Comparison of ENCODE assay signal across 23 cellular contexts in genomic region chr11:124943242-124943641, GRCh38. TPM values are rescaled to one million over a fixed set of nuclear protein-coding genes. Genes with fewer than 3 reads are reported as not detected.
DNase-seq lines count a peak whose midpoint lies in the region; ATAC-seq and TF ChIP-seq lines count a peak whose summit lies in the region.
"Had no signal": no experiment of that assay in that cellular context is flagged by ENCODE, and none has a peak within 500 bp of the region (broad histone marks: within the 10 kb centered on the region; RNA-seq: fewer than 3 reads in every experiment).

No MANE protein-coding gene starts in this region.

- H3K9me3 ChIP-seq in vagina = no peaks in the 10 kb centered on the region
- H3K9me3 ChIP-seq: Peyer's patch, SJSA1 had no signal

- H3K27ac ChIP-seq in angular gyrus (ENCODE audit: low read depth, low read length) (peak overlapping the region; percentile 99), coronary artery (no peak overlapping the region), vagina (no peak overlapping the region)
- H3K27ac ChIP-seq: parathyroid adenoma, Peyer's patch, SJSA1, skin epidermis had no signal

- H3K36me3 Mint-ChIP-seq in activated T-cell treated with anti-CD3 and anti-CD28 coated beads, Interleukin-2, amount 50 U/mL, for 4 hours (ENCODE audit: insufficient read depth) = peaks cover under 1% of the 10 kb centered on the region

- ATAC-seq in HG02678 (IDR thresholded peaks at IDR 0.05; ENCODE audit: unreplicated experiment) = no peak
- no peak for ATAC-seq in activated T-cell treated with anti-CD3 and anti-CD28 coated beads, Interleukin-2, amount 50 U/mL, for 4 hours
- ATAC-seq: gastroesophageal sphincter, left lobe of liver had no signal

- H3K4me1 Mint-ChIP-seq in activated T-cell treated with anti-CD3 and anti-CD28 coated beads, Interleukin-2, amount 50 U/mL, for 4 hours (ENCODE audit: low read depth) = peaks cover 10% of the 10 kb centered on the region

- peaks cover 1% of the 10 kb centered on the region for H3K9me3 Mint-ChIP-seq in activated T-cell treated with anti-CD3 and anti-CD28 coated beads, Interleukin-2, amount 50 U/mL, for 4 hours

- no peak for TF ChIP-seq POLR2A in vagina (IDR thresholded peaks at IDR 0.05)

- H3K4me3 ChIP-seq in fibroblast of villous mesenchyme (ENCODE audit: low read depth, low read length) (no peak overlapping the region), coronary artery (no peak overlapping the region), vagina (no peak overlapping the region)
- H3K4me3 ChIP-seq: gastroesophageal sphincter, Peyer's patch, SJSA1, skin epidermis had no signal

- H3K4me3 Mint-ChIP-seq in activated T-cell treated with anti-CD3 and anti-CD28 coated beads, Interleukin-2, amount 50 U/mL, for 4 hours = no peak overlapping the region
- H3K4me3 Mint-ChIP-seq: T-helper 2 cell treated with Interferon-gamma antibody and Interleukin-4, amounts not matched to agents 5 μg/mL and 100 μg/mL, for 36 hours had no signal

- TF ChIP-seq CTCF in fibroblast of villous mesenchyme (IDR thresholded peaks at IDR 0.05; ENCODE audit: insufficient read depth, low read depth, low read length) = peak; percentile 1
- TF ChIP-seq CTCF in coronary artery (IDR thresholded peaks at IDR 0.05) = no peak
- no peak for TF ChIP-seq CTCF in vagina (IDR thresholded peaks at IDR 0.05)

- H3K4me1 ChIP-seq in vagina = no peaks in the 10 kb centered on the region
- H3K4me1 ChIP-seq: gastroesophageal sphincter, parathyroid adenoma, Peyer's patch, SJSA1 had no signal

- DNase-seq in Ammon's horn (ENCODE audit: low spot score) = peak; percentile 93
- DNase-seq in fibroblast of villous mesenchyme (ENCODE audit: low read depth) = no peak
- peak in 52 of 56 donors; percentile 23 to 86 (median 66) for DNase-seq in nucleus accumbens (lab: John Stamatoyannopoulos, UW)
- DNase-seq in coronary artery (ENCODE audit: low spot score) = no peak
- no peak for DNase-seq in activated T-cell treated with anti-CD3 and anti-CD28 coated beads, Interleukin-2, amount 50 U/mL, for 4 hours
- DNase-seq in vagina (ENCODE audit: extremely low spot score in 2 of 2) = no peak
- DNase-seq: activated CD4-positive, alpha-beta T cell treated with anti-CD3 and anti-CD28 coated beads, Interleukin-2, amount 50 U/mL, for 4 hours; DMS153; NCI-H1694 treated with DMSO at 0.1 percent for 48 hours; NCI-H226; Peyer's patch; stimulated activated CD4-positive, alpha-beta T cell treated with anti-CD3 and anti-CD28 coated beads, Interleukin-4, amount 100 ng/mL, for 1 hour had no signal

- H3K27me3 ChIP-seq in vagina = no peaks in the 10 kb centered on the region
- H3K27me3 ChIP-seq: Peyer's patch, SJSA1 had no signal

- intact Hi-C loops in vagina (cut with DNase I) = no loop called here

- H3K36me3 ChIP-seq in vagina = no peaks in the 10 kb centered on the region
- H3K36me3 ChIP-seq: gastroesophageal sphincter, Peyer's patch, SJSA1 had no signal

- no peaks in the 10 kb centered on the region for H3K27me3 Mint-ChIP-seq in activated T-cell treated with anti-CD3 and anti-CD28 coated beads, Interleukin-2, amount 50 U/mL, for 4 hours (ENCODE audit: low read depth)

RNA-seq across cellular contexts. Expression of gene HEPACAM, which starts 7.4 kb away (rescaled TPM):
- total RNA-seq in fibroblast of villous mesenchyme = under 0.01 and 0.86 TPM in 2 replicates
- not detected for total RNA-seq in activated T-cell treated with anti-CD3 and anti-CD28 coated beads, Interleukin-2, amount 50 U/mL, for 4 hours
- 3.4 TPM for total RNA-seq in vagina
- total RNA-seq: MCF 10A, SJSA1 had no signal

RNA-seq across cellular contexts. Expression of gene CCDC15, which starts 10.8 kb away (rescaled TPM):
- 2.6 and 3.5 TPM in 2 replicates for total RNA-seq in fibroblast of villous mesenchyme
- total RNA-seq in activated T-cell treated with anti-CD3 and anti-CD28 coated beads, Interleukin-2, amount 50 U/mL, for 4 hours = 1 to 10 TPM; 1.4 to 1.6 (median 1.4) TPM
- total RNA-seq in vagina = 2.9 TPM

RNA-seq across cellular contexts. Expression of gene HEPN1, which starts 24.2 kb away (rescaled TPM):
- total RNA-seq in fibroblast of villous mesenchyme = not detected in 2 replicates
- total RNA-seq in activated T-cell treated with anti-CD3 and anti-CD28 coated beads, Interleukin-2, amount 50 U/mL, for 4 hours = not detected
- not detected for total RNA-seq in vagina
- total RNA-seq: epithelial cell of proximal tubule, left lobe of liver, MCF 10A, mucosa of gallbladder, Peyer's patch, SJSA1 had no signal

RNA-seq across cellular contexts. Expression of gene ROBO4, which starts 45.6 kb away (rescaled TPM):
- total RNA-seq in fibroblast of villous mesenchyme (under 0.01 and 0.86 TPM in 2 replicates), vagina (39.8 TPM)
- total RNA-seq in activated T-cell treated with anti-CD3 and anti-CD28 coated beads, Interleukin-2, amount 50 U/mL, for 4 hours = not detected

Comparison
In these comparisons a context has a peak if more than half of its experiments do, and no peak if none do; other contexts are left out.
1. DNase-seq: peak in Ammon's horn (single experiment) and nucleus accumbens (52 of 56); none in fibroblast of villous mesenchyme (single experiment), coronary artery (single experiment), activated T-cell treated with anti-CD3 and anti-CD28 coated beads, Interleukin-2, amount 50 U/mL, for 4 hours (single experiment) and vagina (0 of 2).